In genomic region chr11:77198440-77198849, GRCh38 we compare ENCODE assay signal across 9 cellular contexts.
DNase-seq lines count a peak whose midpoint lies in the region; ATAC-seq and TF ChIP-seq lines count a peak whose summit lies in the region.
"Had no signal": no experiment of that assay in that cellular context is flagged by ENCODE, and none has a peak within 500 bp of the region (broad histone marks: within the 10 kb centered on the region; RNA-seq: fewer than 3 reads in every experiment).

No MANE protein-coding gene starts in this region.

- H3K9me3 Mint-ChIP-seq in activated T-cell treated with anti-CD3 and anti-CD28 coated beads, Interleukin-2, amount 50 U/mL, for 72 hours: no peaks in the 10 kb centered on the region
- H3K9me3 Mint-ChIP-seq in stimulated activated memory B cell treated with anti-CD40 and anti-IgM and Interleukin-4, amounts not matched to agents 10 μg/mL and 1 μg/mL and 100 μg/mL, for 72 hours: no peaks in the 10 kb centered on the region

- TF ChIP-seq CTCF in DOHH2 (IDR thresholded peaks at IDR 0.05; ENCODE audit: low read depth, low read length, poor library complexity, severe bottlenecking) (peak; percentile 73), HCT116 (IDR thresholded peaks at IDR 0.05 in 2 of 3, conservative IDR thresholded peaks at IDR 0.05 in 1 of 3; ENCODE audit: borderline replicate concordance in 1 of 3, insufficient read depth in 1 of 3, low read depth in 2 of 3, low read length in 2 of 3) (peak; percentile 41 to 81 (median 67); a peak in 5 of 6 replicates), lower lobe of right lung (IDR thresholded peaks at IDR 0.05) (no peak)

- no peak overlapping the region for H2AFZ ChIP-seq in HCT116 (ENCODE audit: low read depth, low read length, poor library complexity, severe bottlenecking)

- intact Hi-C loops in HCT116 (cut with micrococcal nuclease): no loop called here
- intact Hi-C loops in lower lobe of right lung (cut with DNase I): no loop called here

- H3K27ac ChIP-seq in DOHH2 (ENCODE audit: low read depth, low read length) (no peak overlapping the region), HCT116 (ENCODE audit: low read depth, low read length) (no peak overlapping the region), lower lobe of right lung (no peak overlapping the region)
- H3K27ac ChIP-seq: gastrocnemius medialis had no signal

- H3K4me1 Mint-ChIP-seq in activated T-cell treated with anti-CD3 and anti-CD28 coated beads, Interleukin-2, amount 50 U/mL, for 72 hours (ENCODE audit: low read depth): no peaks in the 10 kb centered on the region
- no peaks in the 10 kb centered on the region for H3K4me1 Mint-ChIP-seq in stimulated activated memory B cell treated with anti-CD40 and anti-IgM and Interleukin-4, amounts not matched to agents 10 μg/mL and 1 μg/mL and 100 μg/mL, for 72 hours

- CTCF ChIA-PET in HCT116 (lab: Charles Lee): interaction anchor here (1.2 to 1.3 kb wide), 2 partner anchors 11 to 350 kb away, joined by 4 read pairs; no protein-coding TSS in a partner anchor

- no peak overlapping the region for H3K4me3 ChIP-seq in DOHH2 (ENCODE audit: low read length)
- H3K4me3 ChIP-seq in HCT116 (replicated peaks in 1 of 2; ENCODE audit: low read depth in 1 of 2, low read length in 2 of 2): no peak overlapping the region
- H3K4me3 ChIP-seq in lower lobe of right lung: no peak overlapping the region
- H3K4me3 ChIP-seq: gastrocnemius medialis had no signal

- H3K36me3 ChIP-seq in DOHH2 (ENCODE audit: control insufficient read depth, low read length): no peaks in the 10 kb centered on the region
- H3K36me3 ChIP-seq in HCT116 (ENCODE audit: control insufficient read depth in 1 of 2, insufficient read depth in 2 of 2, low read length in 2 of 2): no peaks in the 10 kb centered on the region
- no peaks in the 10 kb centered on the region for H3K36me3 ChIP-seq in lower lobe of right lung
- H3K36me3 ChIP-seq: gastrocnemius medialis had no signal

- H3K4me1 ChIP-seq in DOHH2 (ENCODE audit: control insufficient read depth, low read length) (no peaks in the 10 kb centered on the region), HCT116 (ENCODE audit: control insufficient read depth in 1 of 2, insufficient read depth in 2 of 2, low read length in 2 of 2) (peaks cover 0 to 4% of the 10 kb centered on the region in 2 experiments; a peak in 1 of 4 replicates), lower lobe of right lung (no peaks in the 10 kb centered on the region)

- H3K36me3 Mint-ChIP-seq in activated T-cell treated with anti-CD3 and anti-CD28 coated beads, Interleukin-2, amount 50 U/mL, for 72 hours (ENCODE audit: insufficient read depth in 2 of 2): no peaks in the 10 kb centered on the region
- H3K36me3 Mint-ChIP-seq in stimulated activated memory B cell treated with anti-CD40 and anti-IgM and Interleukin-4, amounts not matched to agents 10 μg/mL and 1 μg/mL and 100 μg/mL, for 72 hours: no peaks in the 10 kb centered on the region

- ATAC-seq in HCT116 (peak; percentile 93), HG03521 (IDR thresholded peaks at IDR 0.05; ENCODE audit: unreplicated experiment) (no peak), lower lobe of right lung (no peak)
- peak; percentile 51 to 60 for ATAC-seq in activated T-cell treated with anti-CD3 and anti-CD28 coated beads, Interleukin-2, amount 50 U/mL, for 72 hours (replicated peaks in 1 of 2)
- ATAC-seq in stimulated activated memory B cell treated with anti-CD40 and anti-IgM and Interleukin-4, amounts not matched to agents 10 μg/mL and 1 μg/mL and 100 μg/mL, for 72 hours: no peak
- ATAC-seq: gastrocnemius medialis had no signal

- DNase-seq in HCT116 (ENCODE audit: low read depth, low spot score): peak; percentile 48
- peak; percentile 29 to 38 for DNase-seq in activated T-cell treated with anti-CD3 and anti-CD28 coated beads, Interleukin-2, amount 50 U/mL, for 72 hours
- DNase-seq in mesenteric fat pad (ENCODE audit: low spot score): peak; percentile 79
- DNase-seq in putamen (ENCODE audit: low spot score): no peak
- DNase-seq in lower lobe of right lung: no peak

- no peak overlapping the region for H3K4me2 ChIP-seq in DOHH2 (ENCODE audit: low read length)
- H3K4me2 ChIP-seq in HCT116 (ENCODE audit: low read length): peak overlapping the region; percentile 23; the same call in 1 of the 2 replicates

- H3K9me3 ChIP-seq in DOHH2 (ENCODE audit: control insufficient read depth, insufficient read depth, low read length): no peaks in the 10 kb centered on the region
- H3K9me3 ChIP-seq in HCT116 (ENCODE audit: control insufficient read depth in 1 of 2, insufficient read depth in 1 of 2, low read depth in 1 of 2, low read length in 2 of 2): no peaks in the 10 kb centered on the region
- no peaks in the 10 kb centered on the region for H3K9me3 ChIP-seq in lower lobe of right lung
- H3K9me3 ChIP-seq: gastrocnemius medialis had no signal

- H3K27me3 ChIP-seq in DOHH2 (ENCODE audit: control insufficient read depth, low read length) (no peaks in the 10 kb centered on the region), HCT116 (ENCODE audit: insufficient read depth, low read length) (no peaks in the 10 kb centered on the region), lower lobe of right lung (ENCODE audit: low read depth) (no peaks in the 10 kb centered on the region)
- H3K27me3 ChIP-seq: gastrocnemius medialis had no signal

- POLR2A ChIA-PET in HCT116 (lab: Charles Lee): no interaction called here

- H3K4me3 Mint-ChIP-seq in activated T-cell treated with anti-CD3 and anti-CD28 coated beads, Interleukin-2, amount 50 U/mL, for 72 hours: no peak overlapping the region
- H3K4me3 Mint-ChIP-seq in stimulated activated memory B cell treated with anti-CD40 and anti-IgM and Interleukin-4, amounts not matched to agents 10 μg/mL and 1 μg/mL and 100 μg/mL, for 72 hours: no peak overlapping the region

- H3K9me2 ChIP-seq in DOHH2 (replicated peaks; ENCODE audit: control insufficient read depth, low read length) (no peaks in the 10 kb centered on the region), HCT116 (ENCODE audit: insufficient read depth) (no peaks in the 10 kb centered on the region)

- H3K27ac Mint-ChIP-seq in activated T-cell treated with anti-CD3 and anti-CD28 coated beads, Interleukin-2, amount 50 U/mL, for 72 hours: no peak overlapping the region
- H3K27ac Mint-ChIP-seq in stimulated activated memory B cell treated with anti-CD40 and anti-IgM and Interleukin-4, amounts not matched to agents 10 μg/mL and 1 μg/mL and 100 μg/mL, for 72 hours: no peak overlapping the region

- H4K20me1 ChIP-seq in DOHH2 (ENCODE audit: control insufficient read depth, insufficient read depth, low read depth, low read length): no peaks in the 10 kb centered on the region
- H4K20me1 ChIP-seq in HCT116 (ENCODE audit: insufficient read depth): no peaks in the 10 kb centered on the region

- no peak for TF ChIP-seq POLR2A in HCT116 (IDR thresholded peaks at IDR 0.05; ENCODE audit: borderline replicate concordance, extremely low read depth, insufficient read depth, insufficient read length)

- H3K79me2 ChIP-seq in DOHH2 (ENCODE audit: control insufficient read depth, low read length) (no peaks in the 10 kb centered on the region), HCT116 (ENCODE audit: insufficient read depth, low read length) (no peaks in the 10 kb centered on the region)

- no peaks in the 10 kb centered on the region for H3K27me3 Mint-ChIP-seq in activated T-cell treated with anti-CD3 and anti-CD28 coated beads, Interleukin-2, amount 50 U/mL, for 72 hours (ENCODE audit: low read depth)
- H3K27me3 Mint-ChIP-seq in stimulated activated memory B cell treated with anti-CD40 and anti-IgM and Interleukin-4, amounts not matched to agents 10 μg/mL and 1 μg/mL and 100 μg/mL, for 72 hours: no peaks in the 10 kb centered on the region

- TF ChIP-seq RAD21 in HCT116 (IDR thresholded peaks at IDR 0.05; ENCODE audit: low read depth): peak; percentile 44

- no TSS peak for BruUV-seq in HCT116 (replicated peaks; lab: Mats Ljungman, UMichigan)

- H3K9ac ChIP-seq in HCT116 (ENCODE audit: low read length): no peak overlapping the region

- RAD21 ChIA-PET in HCT116 (lab: Charles Lee; ENCODE audit: low non-redundant PET in 1 of 2, low total read pairs in 2 of 2, uncharacterized antibody in 2 of 2, unreplicated experiment in 2 of 2): no interaction called here

- H3F3A ChIP-seq in DOHH2 (ENCODE audit: control insufficient read depth, insufficient read depth): no peaks in the 10 kb centered on the region

TF ChIP-seq in HCT116, 20 proteins besides CTCF, POLR2A, EP300 and RAD21:
- TF ChIP-seq EZH2 (IDR thresholded peaks at IDR 0.05) (no peak), YY1 (IDR thresholded peaks at IDR 0.05; ENCODE audit: extremely low read depth, insufficient replicate concordance, low read depth, low read length) (no peak), ATF3 (IDR thresholded peaks at IDR 0.05) (no peak), SP1 (IDR thresholded peaks at IDR 0.05; ENCODE audit: low read depth) (no peak), EGR1 (IDR thresholded peaks at IDR 0.05; ENCODE audit: low read depth) (no peak), FOSL1 (IDR thresholded peaks at IDR 0.05; ENCODE audit: low read depth) (no peak), EZH2phosphoT487 (IDR thresholded peaks at IDR 0.05; ENCODE audit: borderline replicate concordance) (no peak), POLR2AphosphoS5 (IDR thresholded peaks at IDR 0.05; ENCODE audit: low read depth, low read length) (no peak), MAX (IDR thresholded peaks at IDR 0.05) (no peak), TCF7L2 (IDR thresholded peaks at IDR 0.05; ENCODE audit: borderline replicate concordance, extremely low read depth, insufficient read depth, insufficient read length) (no peak)

Comparison
In these comparisons a context has a peak if more than half of its experiments do, and no peak if none do; other contexts are left out.
1. ATAC-seq: peak in HCT116 (single experiment) and activated T-cell treated with anti-CD3 and anti-CD28 coated beads, Interleukin-2, amount 50 U/mL, for 72 hours (2 of 2); none in stimulated activated memory B cell treated with anti-CD40 and anti-IgM and Interleukin-4, amounts not matched to agents 10 μg/mL and 1 μg/mL and 100 μg/mL, for 72 hours (single experiment), HG03521 (single experiment) and lower lobe of right lung (0 of 2).
2. DNase-seq: peak in HCT116 (single experiment), activated T-cell treated with anti-CD3 and anti-CD28 coated beads, Interleukin-2, amount 50 U/mL, for 72 hours (2 of 2) and mesenteric fat pad (single experiment); none in putamen (single experiment) and lower lobe of right lung (single experiment).